1 cellular context compared by ENCODE assay signal in genomic region chr1:1574721-1575537, GRCh38.
TF ChIP-seq lines count a peak whose summit lies in the region.

Gene SSU72 (minus strand): TSS chr1:1574863. CDS start chr1:1574557, 306 bp downstream.

TF ChIP-seq in IMR-90, 13 proteins besides CTCF, POLR2A, EP300 and RAD21:
- TF ChIP-seq, protein P1, sequence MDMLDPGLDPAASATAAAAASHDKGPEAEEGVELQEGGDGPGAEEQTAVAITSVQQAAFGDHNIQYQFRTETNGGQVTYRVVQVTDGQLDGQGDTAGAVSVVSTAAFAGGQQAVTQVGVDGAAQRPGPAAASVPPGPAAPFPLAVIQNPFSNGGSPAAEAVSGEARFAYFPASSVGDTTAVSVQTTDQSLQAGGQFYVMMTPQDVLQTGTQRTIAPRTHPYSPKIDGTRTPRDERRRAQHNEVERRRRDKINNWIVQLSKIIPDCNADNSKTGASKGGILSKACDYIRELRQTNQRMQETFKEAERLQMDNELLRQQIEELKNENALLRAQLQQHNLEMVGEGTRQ (IDR thresholded peaks at IDR 0.05; ENCODE audit: low read depth, low read length) = 0 out of 2 replicates have a peak, but pooled peaks have one; percentile 8
- TF ChIP-seq ELK1 (IDR thresholded peaks at IDR 0.05; ENCODE audit: borderline replicate concordance, low read depth, low read length) (no peak), MAZ (IDR thresholded peaks at IDR 0.05; ENCODE audit: borderline replicate concordance, low read depth, low read length) (no peak; the same call in 1 of the 2 replicates), FOS (IDR thresholded peaks at IDR 0.05; ENCODE audit: low read depth, low read length) (no peak), BHLHE40 (IDR thresholded peaks at IDR 0.05; ENCODE audit: low read depth, low read length) (0 out of 2 replicates have a peak, but pooled peaks have one; percentile 7), NFE2L2 (IDR thresholded peaks at IDR 0.05; ENCODE audit: low read depth, low read length) (peak; percentile 26; the same call in 1 of the 2 replicates), MXI1 (IDR thresholded peaks at IDR 0.05; ENCODE audit: borderline replicate concordance, low read depth, low read length) (peak; percentile 63; the same call in 1 of the 2 replicates)
TF ChIP-seq in IMR-90: peak in this region for 4.
